Comparison of ENCODE assay signal across 18 cellular contexts in the genomic region with DNA sequence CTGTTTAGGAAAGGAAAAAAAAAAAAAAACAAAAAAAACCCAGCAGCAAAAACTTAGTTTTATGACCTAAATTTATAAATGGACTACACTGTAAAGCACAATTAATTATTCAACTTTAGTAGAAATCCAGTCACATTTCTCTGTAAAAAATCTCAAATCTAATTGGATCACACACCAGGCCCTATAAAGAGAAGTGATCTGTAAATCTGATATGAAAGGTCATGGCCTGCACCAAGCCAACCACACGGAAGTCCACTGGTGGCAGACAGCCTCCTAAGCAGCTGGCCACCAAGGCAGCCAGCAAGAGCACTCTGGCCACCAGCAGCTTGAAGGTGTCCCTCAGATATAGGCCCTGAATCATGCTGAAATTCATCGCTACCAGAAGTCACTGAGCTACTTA.
DNase-seq lines count a peak whose midpoint lies in the region; ATAC-seq and TF ChIP-seq lines count a peak whose summit lies in the region.
"Had no signal": no experiment of that assay in that cellular context is flagged by ENCODE, and none has a peak within 500 bp of the region (broad histone marks: within the 10 kb centered on the region; RNA-seq: fewer than 3 reads in every experiment).

No MANE protein-coding gene starts in this region.

- H3K9me3 ChIP-seq in OCI-LY7 (ENCODE audit: low read length): no peaks in the 10 kb centered on the region
- H3K9me3 ChIP-seq: colonic mucosa, spleen, suprapubic skin had no signal

- H3K27me3 Mint-ChIP-seq in activated naive CD4-positive, alpha-beta T cell treated with anti-CD3 and anti-CD28 coated beads for 36 hours (ENCODE audit: low read depth): no peaks in the 10 kb centered on the region
- no peaks in the 10 kb centered on the region for H3K27me3 Mint-ChIP-seq in activated naive CD8-positive, alpha-beta T cell treated with anti-CD3 and anti-CD28 coated beads, Interleukin-2, amount 10 ng/mL, durations not matched to agents 7 days and 5 days
- H3K27me3 Mint-ChIP-seq: activated B cell treated with CpG ODN at 0.5 μM for 24 hours had no signal

- no TSS peak for BruUV-seq in OCI-LY7 (replicated peaks; lab: Mats Ljungman, UMichigan)

- intact Hi-C loops in activated naive CD4-positive, alpha-beta T cell treated with anti-CD3 and anti-CD28 coated beads for 36 hours (cut with micrococcal nuclease): no loop called here
- intact Hi-C loops in OCI-LY7 (cut with micrococcal nuclease; ENCODE audit: unreplicated experiment) (loop anchor here (5.0 kb wide), 6 partner anchors 143 to 1673 kb away; a partner anchor contains a TSS), cardiac septum (cut with DNase I) (loop anchor here (5.0 kb wide), 1 partner anchor 63 kb away; no protein-coding TSS in a partner anchor)

- H3K9me2 ChIP-seq in OCI-LY7 (ENCODE audit: insufficient read depth, low read length): no peaks in the 10 kb centered on the region

- H3K36me3 ChIP-seq in OCI-LY7 (ENCODE audit: insufficient read depth, low read length): peaks cover 13% of the 10 kb centered on the region; the same call in 1 of the 2 replicates
- H3K36me3 ChIP-seq: colonic mucosa, spleen, suprapubic skin had no signal

- CTCF ChIA-PET in activated naive CD4-positive, alpha-beta T cell treated with anti-CD3 and anti-CD28 coated beads for 36 hours (lab: Charles Lee): no interaction called here
- CTCF ChIA-PET in OCI-LY7 (lab: Charles Lee; ENCODE audit: unreplicated experiment): no interaction called here

- H3K4me3 Mint-ChIP-seq in activated naive CD4-positive, alpha-beta T cell treated with anti-CD3 and anti-CD28 coated beads for 36 hours: no peak overlapping the region
- no peak overlapping the region for H3K4me3 Mint-ChIP-seq in activated naive CD8-positive, alpha-beta T cell treated with anti-CD3 and anti-CD28 coated beads, Interleukin-2, amount 10 ng/mL, durations not matched to agents 7 days and 5 days
- H3K4me3 Mint-ChIP-seq: activated B cell treated with CpG ODN at 0.5 μM for 24 hours had no signal

- H3K4me1 ChIP-seq in OCI-LY7 (ENCODE audit: insufficient read depth, low read length, poor library complexity, severe bottlenecking): peaks cover 77% of the 10 kb centered on the region

- H3K4me1 Mint-ChIP-seq in activated naive CD4-positive, alpha-beta T cell treated with anti-CD3 and anti-CD28 coated beads for 36 hours (ENCODE audit: low read depth): no peaks in the 10 kb centered on the region
- H3K4me1 Mint-ChIP-seq in activated naive CD8-positive, alpha-beta T cell treated with anti-CD3 and anti-CD28 coated beads, Interleukin-2, amount 10 ng/mL, durations not matched to agents 7 days and 5 days: peaks cover 29% of the 10 kb centered on the region

- peak overlapping the region; percentile 63; the same call in 1 of the 2 replicates for H2AFZ ChIP-seq in OCI-LY7 (ENCODE audit: low read length)

- ATAC-seq in activated naive CD8-positive, alpha-beta T cell treated with anti-CD3 and anti-CD28 coated beads, Interleukin-2, amount 10 ng/mL, durations not matched to agents 7 days and 5 days (ENCODE audit: low read depth): no peak
- no peak for ATAC-seq in GM18907 (IDR thresholded peaks at IDR 0.05; ENCODE audit: unreplicated experiment)

- peak overlapping the region; percentile 24 for H3K27ac Mint-ChIP-seq in activated naive CD4-positive, alpha-beta T cell treated with anti-CD3 and anti-CD28 coated beads for 36 hours
- peak overlapping the region; percentile 49 for H3K27ac Mint-ChIP-seq in activated naive CD8-positive, alpha-beta T cell treated with anti-CD3 and anti-CD28 coated beads, Interleukin-2, amount 10 ng/mL, durations not matched to agents 7 days and 5 days

- H3K79me2 ChIP-seq in OCI-LY7 (ENCODE audit: insufficient read depth, low read depth, low read length): peaks cover 29% of the 10 kb centered on the region

- POLR2A ChIA-PET in OCI-LY7 (lab: Charles Lee): interaction anchor here (0.5 to 7.3 kb wide), 14 partner anchors 16 to 1681 kb away, joined by 3 to 505 read pairs (median 4); a partner anchor contains a TSS
- POLR2A ChIA-PET in activated naive CD8-positive, alpha-beta T cell treated with anti-CD3 and anti-CD28 coated beads, Interleukin-2, amount 10 ng/mL, durations not matched to agents 7 days and 5 days (lab: Charles Lee): interaction anchor here (1.0 to 26.7 kb wide), 9 partner anchors 14 to 188 kb away, joined by 3 to 1314 read pairs (median 4); a partner anchor contains a TSS

- peak overlapping the region; percentile 79 for H3K4me3 ChIP-seq in OCI-LY7 (ENCODE audit: low read depth, low read length, poor library complexity, severe bottlenecking)
- H3K4me3 ChIP-seq: colonic mucosa, suprapubic skin had no signal

- DNase-seq in activated naive CD4-positive, alpha-beta T cell treated with anti-CD3 and anti-CD28 coated beads for 36 hours: no peak
- no peak for DNase-seq in activated naive CD4-positive, alpha-beta T cell (lab: John Stamatoyannopoulos, UW)
- peak; percentile 58 for DNase-seq in OCI-LY7 (ENCODE audit: low spot score)
- no peak for DNase-seq in activated naive CD8-positive, alpha-beta T cell treated with anti-CD3 and anti-CD28 coated beads, Interleukin-2, amount 10 ng/mL, durations not matched to agents 7 days and 5 days
- no peak for DNase-seq in SW 1271 (lab: John Stamatoyannopoulos, UW)
- no peak for DNase-seq in SKM-1 treated with dmso at 0.1 percent for 144 hours (lab: John Stamatoyannopoulos, UW; ENCODE audit: unreplicated experiment)
- no peak for DNase-seq in cardiac septum (ENCODE audit: low spot score)
- DNase-seq: activated B cell treated with CpG ODN at 0.5 μM for 24 hours, activated T-cell treated with anti-CD3 and anti-CD28 coated beads for 4 hours, amygdala, colonic mucosa, DMS153, NCI-H1417, SHP77 had no signal

- no peaks in the 10 kb centered on the region for H3K36me3 Mint-ChIP-seq in activated naive CD4-positive, alpha-beta T cell treated with anti-CD3 and anti-CD28 coated beads for 36 hours (ENCODE audit: low read depth)
- H3K36me3 Mint-ChIP-seq in activated naive CD8-positive, alpha-beta T cell treated with anti-CD3 and anti-CD28 coated beads, Interleukin-2, amount 10 ng/mL, durations not matched to agents 7 days and 5 days: no peaks in the 10 kb centered on the region

- no peaks in the 10 kb centered on the region for H3K9me3 Mint-ChIP-seq in activated naive CD4-positive, alpha-beta T cell treated with anti-CD3 and anti-CD28 coated beads for 36 hours
- H3K9me3 Mint-ChIP-seq in activated naive CD8-positive, alpha-beta T cell treated with anti-CD3 and anti-CD28 coated beads, Interleukin-2, amount 10 ng/mL, durations not matched to agents 7 days and 5 days: no peaks in the 10 kb centered on the region
- H3K9me3 Mint-ChIP-seq: activated B cell treated with CpG ODN at 0.5 μM for 24 hours had no signal

- H4K20me1 ChIP-seq in OCI-LY7 (ENCODE audit: insufficient read depth, low read length): no peaks in the 10 kb centered on the region

- peak overlapping the region; percentile 95 for H3K4me2 ChIP-seq in OCI-LY7 (ENCODE audit: low read length)

- no peak for TF ChIP-seq CTCF in OCI-LY7 (conservative IDR thresholded peaks at IDR 0.05; ENCODE audit: low read length)

- peak overlapping the region; percentile 99 for H3K27ac ChIP-seq in OCI-LY7 (ENCODE audit: low read depth, low read length, poor library complexity, severe bottlenecking)
- H3K27ac ChIP-seq: epithelial cell of prostate, suprapubic skin had no signal
